Comparison of ENCODE assay signal across 30 cellular contexts in genomic region chr2:123546348-123546747, GRCh38.
"Had no signal": no experiment of that assay in that cellular context is flagged by ENCODE, and none has a peak within 500 bp of the region (broad histone marks: within the 10 kb centered on the region; RNA-seq: fewer than 3 reads in every experiment).

No MANE protein-coding gene starts in this region.

- H3K9me3 Mint-ChIP-seq: activated CD4-positive, alpha-beta T cell treated with anti-CD3 and anti-CD28 coated beads, Interleukin-2, amount 10 ng/mL, durations not matched to agents 24 days and 14 days; activated naive CD4-positive, alpha-beta T cell treated with anti-CD3 and anti-CD28 coated beads, Interleukin-2, amount 50 U/mL, for 24 hours had no signal

- H3K27me3 ChIP-seq: ascending aorta, breast epithelium, dorsolateral prefrontal cortex, esophagus squamous epithelium had no signal

- H3K4me3 ChIP-seq: ascending aorta, breast epithelium, coronary artery, dorsolateral prefrontal cortex, esophagus squamous epithelium had no signal

- H3K9me3 ChIP-seq: ascending aorta, breast epithelium, esophagus squamous epithelium had no signal

- DNase-seq: activated CD4-positive, alpha-beta memory T cell treated with anti-CD3 and anti-CD28 coated beads for 36 hours; activated CD4-positive, alpha-beta T cell treated with anti-CD3 and anti-CD28 coated beads for 36 hours; activated CD4-positive, alpha-beta T cell treated with anti-CD3 and anti-CD28 coated beads, Interleukin-2, amount 10 ng/mL, durations not matched to agents 24 days and 14 days; activated CD4-positive, CD25-positive, alpha-beta regulatory T cell; activated CD4-positive, CD25-positive, alpha-beta regulatory T cell treated with anti-CD3 and anti-CD28 coated beads, Interleukin-2, amount 50 U/mL, for 72 hours; activated CD8-positive, alpha-beta memory T cell treated with anti-CD3 and anti-CD28 coated beads, Interleukin-2, amount 10 ng/mL, durations not matched to agents 7 days and 5 days; activated CD8-positive, alpha-beta memory T cell treated with anti-CD3 and anti-CD28 coated beads, Interleukin-2, amount 50 U/mL, for 4 hours; activated CD8-positive, alpha-beta T cell treated with anti-CD3 and anti-CD28 coated beads, Interleukin-2, amount 10 ng/mL, durations not matched to agents 7 days and 5 days; activated effector memory CD4-positive, alpha-beta T cell treated with anti-CD3 and anti-CD28 coated beads, Interleukin-2, amount 50 U/mL, for 16 hours; activated naive CD4-positive, alpha-beta T cell treated with anti-CD3 and anti-CD28 coated beads for 36 hours; activated naive CD8-positive, alpha-beta T cell treated with anti-CD3 and anti-CD28 coated beads for 36 hours; activated naive CD8-positive, alpha-beta T cell treated with anti-CD3 and anti-CD28 coated beads, Interleukin-2, amount 50 U/mL, for 24 hours; activated T-cell treated with anti-CD3 and anti-CD28 coated beads, Interleukin-2, amount 50 U/mL, for 1 hour; activated T-cell treated with anti-CD3 and anti-CD28 coated beads, Interleukin-2, amount 50 U/mL, for 48 hours; dorsolateral prefrontal cortex; effector memory CD8-positive, alpha-beta T cell; esophagus squamous epithelium; head of caudate nucleus; hippocampal formation; T-helper 2 cell had no signal

- H3K36me3 Mint-ChIP-seq: activated CD4-positive, alpha-beta memory T cell treated with anti-CD3 and anti-CD28 coated beads for 36 hours; activated CD8-positive, alpha-beta memory T cell treated with anti-CD3 and anti-CD28 coated beads, Interleukin-2, amount 10 ng/mL, durations not matched to agents 7 days and 5 days; activated naive CD4-positive, alpha-beta T cell treated with anti-CD3 and anti-CD28 coated beads, Interleukin-2, amount 50 U/mL, for 24 hours; activated naive CD8-positive, alpha-beta T cell treated with anti-CD3 and anti-CD28 coated beads for 36 hours; brain had no signal

- H3K27ac Mint-ChIP-seq: activated CD4-positive, alpha-beta memory T cell treated with anti-CD3 and anti-CD28 coated beads for 36 hours; activated CD4-positive, alpha-beta T cell treated with anti-CD3 and anti-CD28 coated beads for 36 hours; activated CD4-positive, alpha-beta T cell treated with anti-CD3 and anti-CD28 coated beads, Interleukin-2, amount 10 ng/mL, durations not matched to agents 24 days and 14 days; activated CD8-positive, alpha-beta memory T cell treated with anti-CD3 and anti-CD28 coated beads, Interleukin-2, amount 10 ng/mL, durations not matched to agents 7 days and 5 days; activated CD8-positive, alpha-beta T cell treated with anti-CD3 and anti-CD28 coated beads, Interleukin-2, amount 10 ng/mL, durations not matched to agents 7 days and 5 days; activated naive CD4-positive, alpha-beta T cell treated with anti-CD3 and anti-CD28 coated beads for 36 hours; activated naive CD4-positive, alpha-beta T cell treated with anti-CD3 and anti-CD28 coated beads, Interleukin-2, amount 50 U/mL, for 24 hours; activated naive CD8-positive, alpha-beta T cell treated with anti-CD3 and anti-CD28 coated beads for 36 hours; activated naive CD8-positive, alpha-beta T cell treated with anti-CD3 and anti-CD28 coated beads, Interleukin-2, amount 50 U/mL, for 24 hours; activated T-helper 1 cell treated with anti-CD3 and anti-CD28 coated beads, Interleukin-12 subunit alpha, Interleukin-12 subunit beta, Interleukin-2, Interleukin-4 antibody, amounts not matched to agents 30 ng/mL and 10 ng/mL and 1 ng/mL, durations not matched to agents 14 hours and 24 hours and 36 hours; activated T-helper 2 cell treated with anti-CD3 and anti-CD28 coated beads, Interferon-gamma antibody, Interleukin-2, Interleukin-4, amounts not matched to agents 10 μg/mL and 5 μg/mL and 100 μg/mL, durations not matched to agents 14 hours and 24 hours and 36 hours; brain; dendritic cell treated with granulocyte-macrophage colony-stimulating factor and Interleukin-4, amounts not matched to agents 40 ng/mL and 50 ng/mL, for 4 days; effector memory CD8-positive, alpha-beta T cell had no signal

- H3K4me3 Mint-ChIP-seq: activated CD4-positive, alpha-beta memory T cell treated with anti-CD3 and anti-CD28 coated beads for 36 hours; activated CD4-positive, alpha-beta T cell treated with anti-CD3 and anti-CD28 coated beads for 36 hours; activated CD4-positive, alpha-beta T cell treated with anti-CD3 and anti-CD28 coated beads, Interleukin-2, amount 10 ng/mL, durations not matched to agents 24 days and 14 days; activated CD8-positive, alpha-beta memory T cell treated with anti-CD3 and anti-CD28 coated beads, Interleukin-2, amount 10 ng/mL, durations not matched to agents 7 days and 5 days; activated CD8-positive, alpha-beta T cell treated with anti-CD3 and anti-CD28 coated beads, Interleukin-2, amount 10 ng/mL, durations not matched to agents 7 days and 5 days; activated naive CD4-positive, alpha-beta T cell treated with anti-CD3 and anti-CD28 coated beads for 36 hours; activated naive CD4-positive, alpha-beta T cell treated with anti-CD3 and anti-CD28 coated beads, Interleukin-2, amount 50 U/mL, for 24 hours; activated naive CD8-positive, alpha-beta T cell treated with anti-CD3 and anti-CD28 coated beads for 36 hours; activated naive CD8-positive, alpha-beta T cell treated with anti-CD3 and anti-CD28 coated beads, Interleukin-2, amount 50 U/mL, for 24 hours; activated T-helper 1 cell treated with anti-CD3 and anti-CD28 coated beads, Interleukin-12 subunit alpha, Interleukin-12 subunit beta, Interleukin-2, Interleukin-4 antibody, amounts not matched to agents 30 ng/mL and 10 ng/mL and 1 ng/mL, durations not matched to agents 14 hours and 24 hours and 36 hours; brain; central memory CD8-positive, alpha-beta T cell; dendritic cell treated with granulocyte-macrophage colony-stimulating factor and Interleukin-4, amounts not matched to agents 40 ng/mL and 50 ng/mL, for 4 days; effector memory CD8-positive, alpha-beta T cell had no signal

- H3K4me1 Mint-ChIP-seq: activated CD4-positive, alpha-beta T cell treated with anti-CD3 and anti-CD28 coated beads for 36 hours; activated CD4-positive, alpha-beta T cell treated with anti-CD3 and anti-CD28 coated beads, Interleukin-2, amount 10 ng/mL, durations not matched to agents 24 days and 14 days; activated CD8-positive, alpha-beta memory T cell treated with anti-CD3 and anti-CD28 coated beads, Interleukin-2, amount 10 ng/mL, durations not matched to agents 7 days and 5 days; activated naive CD4-positive, alpha-beta T cell treated with anti-CD3 and anti-CD28 coated beads, Interleukin-2, amount 50 U/mL, for 24 hours; activated naive CD8-positive, alpha-beta T cell treated with anti-CD3 and anti-CD28 coated beads for 36 hours; activated naive CD8-positive, alpha-beta T cell treated with anti-CD3 and anti-CD28 coated beads, Interleukin-2, amount 50 U/mL, for 24 hours; brain; central memory CD8-positive, alpha-beta T cell had no signal

- H3K27me3 Mint-ChIP-seq: activated CD4-positive, alpha-beta memory T cell treated with anti-CD3 and anti-CD28 coated beads for 36 hours; activated CD4-positive, alpha-beta T cell treated with anti-CD3 and anti-CD28 coated beads for 36 hours; activated CD4-positive, alpha-beta T cell treated with anti-CD3 and anti-CD28 coated beads, Interleukin-2, amount 10 ng/mL, durations not matched to agents 24 days and 14 days; activated CD8-positive, alpha-beta memory T cell treated with anti-CD3 and anti-CD28 coated beads, Interleukin-2, amount 10 ng/mL, durations not matched to agents 7 days and 5 days; activated naive CD4-positive, alpha-beta T cell treated with anti-CD3 and anti-CD28 coated beads, Interleukin-2, amount 50 U/mL, for 24 hours; activated naive CD8-positive, alpha-beta T cell treated with anti-CD3 and anti-CD28 coated beads for 36 hours; activated naive CD8-positive, alpha-beta T cell treated with anti-CD3 and anti-CD28 coated beads, Interleukin-2, amount 50 U/mL, for 24 hours; central memory CD8-positive, alpha-beta T cell; dendritic cell treated with granulocyte-macrophage colony-stimulating factor and Interleukin-4, amounts not matched to agents 40 ng/mL and 50 ng/mL, for 4 days; effector memory CD8-positive, alpha-beta T cell had no signal

- H3K36me3 ChIP-seq: ascending aorta, breast epithelium, esophagus squamous epithelium had no signal

- H3K27ac ChIP-seq: ascending aorta, breast epithelium, coronary artery, dorsolateral prefrontal cortex, epithelial cell of prostate, esophagus squamous epithelium had no signal

- H3K4me1 ChIP-seq: ascending aorta, breast epithelium, esophagus squamous epithelium had no signal
